21 cellular contexts compared by ENCODE assay signal in genomic region chr17:45787044-45787443, GRCh38. TPM values are rescaled to one million over a fixed set of nuclear protein-coding genes. Genes with fewer than 3 reads are reported as not detected.
A peak's percentile ranks its signal among the peaks of the same experiment; 100 is the strongest.
DNase-seq lines count a peak whose midpoint lies in the region; ATAC-seq, FAIRE-seq and TF ChIP-seq lines count a peak whose summit lies in the region.
"Had no signal": no experiment of that assay in that cellular context is flagged by ENCODE, and none has a peak within 500 bp of the region (broad histone marks: within the 10 kb centered on the region; RNA-seq: fewer than 3 reads in every experiment).

No MANE protein-coding gene starts in this region.

- no peaks in the 10 kb centered on the region for H3K9me3 Mint-ChIP-seq in activated naive CD4-positive, alpha-beta T cell treated with anti-CD3 and anti-CD28 coated beads, Interleukin-2, amount 50 U/mL, for 24 hours

- H3K27me3 ChIP-seq in bronchial epithelial cell (ENCODE audit: control insufficient read depth, insufficient read depth, low read length) = peaks cover 51% of the 10 kb centered on the region

- H3K27me3 Mint-ChIP-seq in activated naive CD4-positive, alpha-beta T cell treated with anti-CD3 and anti-CD28 coated beads, Interleukin-2, amount 50 U/mL, for 24 hours = peaks cover 37% of the 10 kb centered on the region

- H3K36me3 Mint-ChIP-seq in activated naive CD4-positive, alpha-beta T cell treated with anti-CD3 and anti-CD28 coated beads, Interleukin-2, amount 50 U/mL, for 24 hours = no peaks in the 10 kb centered on the region

- TF ChIP-seq CTCF in bronchial epithelial cell (IDR thresholded peaks at IDR 0.05; ENCODE audit: insufficient read depth, low read length, severe bottlenecking) = no peak

- no peak for ATAC-seq in HG03460 (IDR thresholded peaks at IDR 0.05; ENCODE audit: unreplicated experiment)

- no peak overlapping the region for H3K4me3 Mint-ChIP-seq in activated naive CD4-positive, alpha-beta T cell treated with anti-CD3 and anti-CD28 coated beads, Interleukin-2, amount 50 U/mL, for 24 hours
- H3K4me3 Mint-ChIP-seq: B cell had no signal

- H3K4me1 Mint-ChIP-seq in activated naive CD4-positive, alpha-beta T cell treated with anti-CD3 and anti-CD28 coated beads, Interleukin-2, amount 50 U/mL, for 24 hours = peaks cover 3% of the 10 kb centered on the region

- peak overlapping the region; percentile 77 for H3K27ac Mint-ChIP-seq in activated naive CD4-positive, alpha-beta T cell treated with anti-CD3 and anti-CD28 coated beads, Interleukin-2, amount 50 U/mL, for 24 hours
- H3K27ac Mint-ChIP-seq: B cell had no signal

- no peak for DNase-seq in activated naive CD4-positive, alpha-beta T cell (lab: John Stamatoyannopoulos, UW)
- DNase-seq in bronchial epithelial cell (ENCODE audit: low read depth) = no peak
- peak; percentile 16 for DNase-seq in inferior parietal cortex (ENCODE audit: extremely low spot score)
- DNase-seq in pons (ENCODE audit: low spot score) = peak; percentile 29
- no peak for DNase-seq in kidney tubule cell (ENCODE audit: low spot score)
- DNase-seq in cerebellar nuclear complex (lab: John Stamatoyannopoulos, UW) = no peak
- DNase-seq: Caco-2, GOT3, KG1, MV-4-11, NCI-H1694 treated with DMSO at 0.1 percent for 48 hours, NCI-H510A, NCI-H774, PC-9, SIG-M5 had no signal

- H3K4me3 ChIP-seq in bronchial epithelial cell (ENCODE audit: low read depth, low read length) = no peak overlapping the region
- H3K4me3 ChIP-seq: PC-9 had no signal

- peak; percentile 13 for FAIRE-seq in bronchial epithelial cell (lab: Jason Lieb, UNC)
- FAIRE-seq: GM12891, GM19239 had no signal

- no peaks in the 10 kb centered on the region for H3K36me3 ChIP-seq in bronchial epithelial cell (ENCODE audit: control insufficient read depth, insufficient read depth, low read length)

RNA-seq across cellular contexts. Expression of gene CRHR1, which starts 2.9 kb away (rescaled TPM):
- not detected in 2 replicates for total RNA-seq in bronchial epithelial cell
- total RNA-seq: B cell, Caco-2, HT-29, PC-9 had no signal

RNA-seq across cellular contexts. Expression of gene SPPL2C, which starts 57.6 kb away (rescaled TPM):
- total RNA-seq in bronchial epithelial cell = not detected in 2 replicates
- total RNA-seq: B cell, Caco-2, HT-29, PC-9 had no signal

Comparison
In these comparisons a context has a peak if more than half of its experiments do, and no peak if none do; other contexts are left out.
1. DNase-seq: peak in inferior parietal cortex (single experiment) and pons (single experiment); none in activated naive CD4-positive, alpha-beta T cell (0 of 4), bronchial epithelial cell (single experiment), kidney tubule cell (single experiment) and cerebellar nuclear complex (0 of 2).